Comparison of ENCODE assay signal across 11 cellular contexts in the genomic region with DNA sequence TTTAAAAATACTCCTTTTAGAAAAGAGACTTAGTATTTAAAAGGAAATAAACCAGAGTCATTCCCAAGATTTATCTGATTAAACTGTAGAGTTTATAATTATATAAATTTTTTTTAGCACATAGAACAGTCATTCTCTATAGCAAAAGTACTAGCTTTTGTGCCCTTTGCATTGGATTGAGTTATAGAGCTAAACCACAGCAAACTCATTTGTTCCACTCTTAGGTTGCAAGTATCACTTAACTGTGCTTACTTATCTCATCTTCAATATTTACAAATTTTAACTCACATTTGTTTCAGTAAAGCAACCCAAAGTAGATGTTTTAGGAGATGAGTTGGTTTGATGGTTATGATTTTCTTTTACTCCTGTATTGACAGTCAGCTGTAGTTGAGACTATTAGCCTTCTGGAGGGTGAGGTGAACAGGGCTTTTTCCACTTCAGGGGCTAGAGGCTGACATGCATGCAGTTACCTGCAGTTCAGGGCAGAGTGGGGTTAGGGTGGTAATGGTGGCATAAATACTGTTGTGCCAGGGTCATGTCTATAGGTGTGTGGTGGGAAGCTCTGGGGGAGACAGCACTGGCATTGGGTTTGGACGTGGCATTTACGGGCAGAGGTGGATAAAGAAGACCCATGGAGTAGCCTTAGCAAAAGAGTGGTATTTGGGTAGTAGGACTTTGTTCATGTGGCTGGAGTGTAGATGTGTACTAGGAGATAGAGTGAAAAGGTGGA. TPM values are rescaled to one million over a fixed set of nuclear protein-coding genes. Genes with fewer than 3 reads are reported as not detected.
DNase-seq lines count a peak whose midpoint lies in the region; ATAC-seq and TF ChIP-seq lines count a peak whose summit lies in the region.
"Had no signal": no experiment of that assay in that cellular context is flagged by ENCODE, and none has a peak within 500 bp of the region (broad histone marks: within the 10 kb centered on the region; RNA-seq: fewer than 3 reads in every experiment).

No MANE protein-coding gene starts in this region.

- peak; percentile 18 for ATAC-seq in T-helper 17 cell
- ATAC-seq in left lung: peak; percentile 28
- no peak for ATAC-seq in sciatic nerve
- ATAC-seq in GM18909 (IDR thresholded peaks at IDR 0.05; ENCODE audit: poor library complexity, unreplicated experiment): no peak

- TF ChIP-seq CTCF in left lung (IDR thresholded peaks at IDR 0.05): no peak

- no peak overlapping the region for H3K27ac ChIP-seq in left lung

- peak overlapping the region; percentile 94 for H3K27ac Mint-ChIP-seq in activated naive CD4-positive, alpha-beta T cell treated with anti-CD3 and anti-CD28 coated beads, Interleukin-2, amount 50 U/mL, for 24 hours
- H3K27ac Mint-ChIP-seq in T-helper 17 cell: peak overlapping the region; percentile 0
- peak overlapping the region; percentile 92 for H3K27ac Mint-ChIP-seq in stimulated activated naive CD8-positive, alpha-beta T cell treated with anti-CD3 and anti-CD28 coated beads, Interleukin-15, Interleukin-2, amounts not matched to agents 100 ng/mL and 50 ng/mL, for 24 hours

- no peak for DNase-seq in activated naive CD4-positive, alpha-beta T cell treated with anti-CD3 and anti-CD28 coated beads, Interleukin-2, amount 50 U/mL, for 16 hours
- DNase-seq in T-helper 17 cell (no peak), left lung (no peak), sciatic nerve (ENCODE audit: low spot score) (no peak), NCI-H69 (lab: John Stamatoyannopoulos, UW) (no peak)
- DNase-seq: activated CD4-positive, CD25-positive, alpha-beta regulatory T cell; amniotic stem cell; SIG-M5 had no signal

- intact Hi-C loops in left lung (cut with DNase I): no loop called here
- intact Hi-C loops in sciatic nerve (cut with DNase I): no loop called here

- peak overlapping the region; percentile 68 for H3K4me3 Mint-ChIP-seq in activated naive CD4-positive, alpha-beta T cell treated with anti-CD3 and anti-CD28 coated beads, Interleukin-2, amount 50 U/mL, for 24 hours
- H3K4me3 Mint-ChIP-seq in T-helper 17 cell: peak overlapping the region; percentile 28
- H3K4me3 Mint-ChIP-seq in stimulated activated naive CD8-positive, alpha-beta T cell treated with anti-CD3 and anti-CD28 coated beads, Interleukin-15, Interleukin-2, amounts not matched to agents 100 ng/mL and 50 ng/mL, for 24 hours: peak overlapping the region; percentile 54

- peaks cover 90% of the 10 kb centered on the region for H3K4me1 Mint-ChIP-seq in activated naive CD4-positive, alpha-beta T cell treated with anti-CD3 and anti-CD28 coated beads, Interleukin-2, amount 50 U/mL, for 24 hours
- peaks cover 72% of the 10 kb centered on the region for H3K4me1 Mint-ChIP-seq in T-helper 17 cell
- H3K4me1 Mint-ChIP-seq in stimulated activated naive CD8-positive, alpha-beta T cell treated with anti-CD3 and anti-CD28 coated beads, Interleukin-15, Interleukin-2, amounts not matched to agents 100 ng/mL and 50 ng/mL, for 24 hours (ENCODE audit: low read depth): peaks cover 89% of the 10 kb centered on the region

- no peaks in the 10 kb centered on the region for H3K27me3 ChIP-seq in left lung

- no peak overlapping the region for H3K4me3 ChIP-seq in left lung

- H3K9me3 ChIP-seq in T-helper 17 cell (ENCODE audit: control insufficient read depth, low read length, poor library complexity, severe bottlenecking) (no peaks in the 10 kb centered on the region), left lung (no peaks in the 10 kb centered on the region)

- peaks cover 8% of the 10 kb centered on the region for H3K36me3 Mint-ChIP-seq in activated naive CD4-positive, alpha-beta T cell treated with anti-CD3 and anti-CD28 coated beads, Interleukin-2, amount 50 U/mL, for 24 hours
- peaks cover 7% of the 10 kb centered on the region for H3K36me3 Mint-ChIP-seq in T-helper 17 cell (ENCODE audit: low read depth)
- H3K36me3 Mint-ChIP-seq in stimulated activated naive CD8-positive, alpha-beta T cell treated with anti-CD3 and anti-CD28 coated beads, Interleukin-15, Interleukin-2, amounts not matched to agents 100 ng/mL and 50 ng/mL, for 24 hours (ENCODE audit: low read depth): peaks cover 7% of the 10 kb centered on the region

- H3K36me3 ChIP-seq in left lung: no peaks in the 10 kb centered on the region

- H3K4me1 ChIP-seq in left lung: peaks cover 32 to 80% of the 10 kb centered on the region in 2 donors

- no peaks in the 10 kb centered on the region for H3K9me3 Mint-ChIP-seq in activated naive CD4-positive, alpha-beta T cell treated with anti-CD3 and anti-CD28 coated beads, Interleukin-2, amount 50 U/mL, for 24 hours
- H3K9me3 Mint-ChIP-seq in stimulated activated naive CD8-positive, alpha-beta T cell treated with anti-CD3 and anti-CD28 coated beads, Interleukin-15, Interleukin-2, amounts not matched to agents 100 ng/mL and 50 ng/mL, for 24 hours: no peaks in the 10 kb centered on the region

- no peaks in the 10 kb centered on the region for H3K27me3 Mint-ChIP-seq in activated naive CD4-positive, alpha-beta T cell treated with anti-CD3 and anti-CD28 coated beads, Interleukin-2, amount 50 U/mL, for 24 hours
- H3K27me3 Mint-ChIP-seq in T-helper 17 cell: no peaks in the 10 kb centered on the region
- H3K27me3 Mint-ChIP-seq in stimulated activated naive CD8-positive, alpha-beta T cell treated with anti-CD3 and anti-CD28 coated beads, Interleukin-15, Interleukin-2, amounts not matched to agents 100 ng/mL and 50 ng/mL, for 24 hours: no peaks in the 10 kb centered on the region

RNA-seq across cellular contexts. Expression of gene DYRK1A, which starts 42.1 kb away (rescaled TPM):
- total RNA-seq in T-helper 17 cell (100 to 1,000 TPM; 123 to 149 TPM), left lung (10 to 100 TPM; 57.0 to 61.9 TPM), sciatic nerve (77.6 TPM)

Comparison
In these comparisons a context has a peak if more than half of its experiments do, and no peak if none do; other contexts are left out.
1. H3K27ac Mint-ChIP-seq: peak in every context shown above with its lines; median percentile 94 in activated naive CD4-positive, alpha-beta T cell treated with anti-CD3 and anti-CD28 coated beads, Interleukin-2, amount 50 U/mL, for 24 hours; 92 in stimulated activated naive CD8-positive, alpha-beta T cell treated with anti-CD3 and anti-CD28 coated beads, Interleukin-15, Interleukin-2, amounts not matched to agents 100 ng/mL and 50 ng/mL, for 24 hours; 0 in T-helper 17 cell.
2. ATAC-seq: peak in T-helper 17 cell (single experiment) and left lung (single experiment); none in sciatic nerve (single experiment) and GM18909 (single experiment).
3. Peak in every context shown above with its lines, with median percentiles within 50 percentile points of each other: H3K4me3 Mint-ChIP-seq.